19 cellular contexts compared by ENCODE assay signal in the genomic region with DNA sequence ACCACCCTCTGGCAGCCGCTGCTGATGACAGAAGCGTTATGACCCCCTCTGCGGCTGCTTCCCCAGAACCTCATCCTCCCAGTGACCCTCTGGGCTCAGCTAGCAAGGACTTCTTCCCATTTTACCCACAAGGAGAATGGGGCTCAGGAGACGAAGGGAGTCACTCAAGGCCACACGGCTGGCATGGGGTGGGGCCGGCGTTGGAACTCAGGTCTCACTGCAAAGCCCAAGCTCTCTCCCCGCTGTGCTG.
"Had no signal": no experiment of that assay in that cellular context is flagged by ENCODE, and none has a peak within 500 bp of the region (broad histone marks: within the 10 kb centered on the region; RNA-seq: fewer than 3 reads in every experiment).

No MANE protein-coding gene starts in this region.

- DNase-seq: KBM-7, MV-4-11, NCI-H1048, NCI-H1105 treated with DMSO at 0.1 percent for 48 hours, NCI-H1417 treated with DMSO at 0.1 percent for 48 hours, NCI-H146, NCI-H1694 treated with DMSO at 0.1 percent for 48 hours, NCI-H1930, NCI-H2081, NCI-H2107, NCI-H2227 treated with DMSO at 0.1 percent for 48 hours, NCI-H524 treated with DMSO at 0.1 percent for 48 hours, NCI-H69, NCI-H774, PC-3, SHP77 treated with DMSO at 0.1 percent for 48 hours, SJCRH30 had no signal

- ATAC-seq: Panc1, PC-3 had no signal

- H3K36me3 ChIP-seq: SJCRH30 had no signal

- H3K9me3 ChIP-seq: SJCRH30 had no signal

- H3K27me3 ChIP-seq: SJCRH30 had no signal

- H3K27ac ChIP-seq: RWPE1, SJCRH30 had no signal

- H3K4me1 ChIP-seq: SJCRH30 had no signal

- H3K4me3 ChIP-seq: SJCRH30 had no signal
